ENCODE assay signal across 27 cellular contexts in genomic region chr9:6405371-6405770, GRCh38.
"Had no signal": no experiment of that assay in that cellular context is flagged by ENCODE, and none has a peak within 500 bp of the region (broad histone marks: within the 10 kb centered on the region; RNA-seq: fewer than 3 reads in every experiment).

No MANE protein-coding gene starts in this region.

- H3K27ac Mint-ChIP-seq: activated CD4-positive, alpha-beta memory T cell treated with anti-CD3 and anti-CD28 coated beads, Interleukin-2, amount 10 ng/mL, durations not matched to agents 7 days and 5 days; activated CD4-positive, alpha-beta T cell treated with anti-CD3 and anti-CD28 coated beads, Interleukin-2, amount 10 ng/mL, durations not matched to agents 7 days and 5 days; activated naive CD4-positive, alpha-beta T cell treated with anti-CD3 and anti-CD28 coated beads, Interleukin-2, amount 10 ng/mL, durations not matched to agents 7 days and 5 days; activated naive CD8-positive, alpha-beta T cell treated with anti-CD3 and anti-CD28 coated beads, Interleukin-2, amount 10 ng/mL, durations not matched to agents 7 days and 5 days; activated T-cell treated with anti-CD3 and anti-CD28 coated beads, Interleukin-2, amount 50 U/mL, for 24 hours; neural progenitor cell; WTC11 had no signal

- H3K36me3 Mint-ChIP-seq: activated naive CD4-positive, alpha-beta T cell treated with anti-CD3 and anti-CD28 coated beads, Interleukin-2, amount 10 ng/mL, durations not matched to agents 7 days and 5 days; activated naive CD8-positive, alpha-beta T cell treated with anti-CD3 and anti-CD28 coated beads, Interleukin-2, amount 10 ng/mL, durations not matched to agents 7 days and 5 days; naive thymus-derived CD8-positive, alpha-beta T cell; neural progenitor cell; WTC11 had no signal

- H3K9me3 ChIP-seq: heart right ventricle, lower lobe of right lung, psoas muscle, suprapubic skin, tibial artery, upper lobe of right lung had no signal

- H3K4me2 ChIP-seq: neural progenitor cell had no signal

- H3K36me3 ChIP-seq: heart right ventricle, lower lobe of right lung, neural progenitor cell, suprapubic skin, tibial artery, upper lobe of right lung had no signal

- H3K27me3 Mint-ChIP-seq: activated T-cell treated with anti-CD3 and anti-CD28 coated beads, Interleukin-2, amount 50 U/mL, for 24 hours; naive thymus-derived CD8-positive, alpha-beta T cell had no signal

- H3K4me1 ChIP-seq: heart right ventricle, lower lobe of right lung, neural progenitor cell, parathyroid adenoma, psoas muscle, suprapubic skin, tibial artery, upper lobe of right lung had no signal

- H3K4me1 Mint-ChIP-seq: activated naive CD4-positive, alpha-beta T cell treated with anti-CD3 and anti-CD28 coated beads, Interleukin-2, amount 10 ng/mL, durations not matched to agents 7 days and 5 days; neural progenitor cell; WTC11 had no signal

- H3K27ac ChIP-seq: heart right ventricle, lower lobe of right lung, neural progenitor cell, parathyroid adenoma, psoas muscle, suprapubic skin, tibial artery, upper lobe of right lung had no signal

- H3K4me3 Mint-ChIP-seq: activated CD4-positive, alpha-beta memory T cell treated with anti-CD3 and anti-CD28 coated beads, Interleukin-2, amount 10 ng/mL, durations not matched to agents 7 days and 5 days; activated CD4-positive, alpha-beta T cell treated with anti-CD3 and anti-CD28 coated beads, Interleukin-2, amount 10 ng/mL, durations not matched to agents 7 days and 5 days; activated naive CD4-positive, alpha-beta T cell treated with anti-CD3 and anti-CD28 coated beads, Interleukin-2, amount 10 ng/mL, durations not matched to agents 7 days and 5 days; activated naive CD8-positive, alpha-beta T cell treated with anti-CD3 and anti-CD28 coated beads, Interleukin-2, amount 10 ng/mL, durations not matched to agents 7 days and 5 days; activated T-cell treated with anti-CD3 and anti-CD28 coated beads, Interleukin-2, amount 50 U/mL, for 24 hours; naive thymus-derived CD8-positive, alpha-beta T cell; neural progenitor cell; WTC11 had no signal

- H3K9ac ChIP-seq: neural progenitor cell, parathyroid adenoma had no signal

- H3K27me3 ChIP-seq: upper lobe of right lung had no signal

- H3K9me3 Mint-ChIP-seq: activated CD4-positive, alpha-beta memory T cell treated with anti-CD3 and anti-CD28 coated beads, Interleukin-2, amount 10 ng/mL, durations not matched to agents 7 days and 5 days; activated CD4-positive, alpha-beta T cell treated with anti-CD3 and anti-CD28 coated beads, Interleukin-2, amount 10 ng/mL, durations not matched to agents 7 days and 5 days; activated naive CD4-positive, alpha-beta T cell treated with anti-CD3 and anti-CD28 coated beads, Interleukin-2, amount 10 ng/mL, durations not matched to agents 7 days and 5 days; activated naive CD8-positive, alpha-beta T cell treated with anti-CD3 and anti-CD28 coated beads, Interleukin-2, amount 10 ng/mL, durations not matched to agents 7 days and 5 days; activated T-cell treated with anti-CD3 and anti-CD28 coated beads, Interleukin-2, amount 50 U/mL, for 24 hours; naive thymus-derived CD8-positive, alpha-beta T cell; neural progenitor cell; WTC11 had no signal

- DNase-seq: activated CD4-positive, alpha-beta memory T cell treated with anti-CD3 and anti-CD28 coated beads, Interleukin-2, amount 10 ng/mL, durations not matched to agents 7 days and 5 days; activated CD4-positive, alpha-beta T cell treated with anti-CD3 and anti-CD28 coated beads for 1 hour; activated CD4-positive, alpha-beta T cell treated with anti-CD3 and anti-CD28 coated beads, Interleukin-2, amount 10 ng/mL, durations not matched to agents 7 days and 5 days; activated CD8-positive, alpha-beta memory T cell treated with anti-CD3 and anti-CD28 coated beads, Interleukin-2, amount 50 U/mL, for 48 hours; activated gamma-delta T cell; activated naive CD4-positive, alpha-beta T cell treated with anti-CD3 and anti-CD28 coated beads, Interleukin-2, amount 10 ng/mL, durations not matched to agents 7 days and 5 days; activated naive CD8-positive, alpha-beta T cell treated with anti-CD3 and anti-CD28 coated beads, Interleukin-2, amount 10 ng/mL, durations not matched to agents 7 days and 5 days; activated T-cell treated with anti-CD3 and anti-CD28 coated beads, Interleukin-2, amount 50 U/mL, for 24 hours; amygdala; caudate nucleus; foreskin melanocyte; heart right ventricle; lower lobe of right lung; mesenchymal stem cell; naive thymus-derived CD8-positive, alpha-beta T cell; occipital lobe; psoas muscle; stimulated activated CD4-positive, alpha-beta T cell treated with anti-CD3 and anti-CD28 coated beads, Interleukin-15, amount 100 ng/mL, for 24 hours; stimulated activated CD4-positive, alpha-beta T cell treated with anti-CD3 and anti-CD28 coated beads, Interleukin-2, amount 100 ng/mL, for 24 hours; stimulated activated naive CD4-positive, alpha-beta T cell; tibial artery; upper lobe of right lung had no signal

- ATAC-seq: heart right ventricle; left lobe of liver; lower lobe of right lung; naive thymus-derived CD8-positive, alpha-beta T cell; psoas muscle; upper lobe of right lung; WTC11 had no signal

- H3K4me3 ChIP-seq: heart right ventricle, lower lobe of right lung, neural progenitor cell, psoas muscle, suprapubic skin, tibial artery, upper lobe of right lung had no signal
